15 cellular contexts compared by ENCODE assay signal in the genomic region with DNA sequence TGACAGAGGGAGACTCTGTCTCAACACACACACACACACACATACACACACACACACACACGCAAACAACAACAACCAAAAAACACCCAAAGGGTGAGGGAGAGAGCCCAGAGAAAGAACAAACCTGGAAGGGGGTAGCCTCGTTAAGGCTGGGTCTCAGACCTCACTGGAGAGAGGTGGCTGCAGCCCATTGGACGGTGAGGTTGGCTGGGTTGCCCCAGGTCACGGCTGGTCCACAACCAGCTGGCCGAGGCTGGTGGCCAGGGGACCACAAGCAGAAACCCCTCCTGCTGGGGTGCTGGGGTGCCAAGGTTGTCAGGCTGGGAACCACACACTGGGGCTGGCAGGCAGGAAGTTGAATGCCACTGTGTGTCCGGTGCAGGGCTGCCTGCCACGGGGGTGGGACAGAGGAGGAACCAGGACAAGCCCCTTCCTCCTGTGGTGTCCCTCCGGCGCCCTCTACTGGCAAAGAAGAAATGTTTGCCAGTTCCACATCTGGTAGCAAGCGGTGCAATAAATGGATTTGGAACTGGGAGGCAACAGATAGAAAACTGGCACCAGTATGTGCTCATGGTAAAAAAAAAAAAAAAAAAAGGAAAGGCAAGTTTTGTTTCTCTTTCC. TPM values are rescaled to one million over a fixed set of nuclear protein-coding genes. Genes with fewer than 3 reads are reported as not detected.
A peak's percentile ranks its signal among the peaks of the same experiment; 100 is the strongest.
DNase-seq lines count a peak whose midpoint lies in the region; ATAC-seq and TF ChIP-seq lines count a peak whose summit lies in the region.
"Not testable (repeated sequence)": the region's sequence is repeated elsewhere in the genome, so short reads cannot be mapped to it uniquely, and the experiment has no call there.
"Had no signal": no experiment of that assay in that cellular context is flagged by ENCODE, and none has a peak within 500 bp of the region (broad histone marks: within the 10 kb centered on the region; RNA-seq: fewer than 3 reads in every experiment).

No MANE protein-coding gene starts in this region.

- not testable (repeated sequence) for H3K36me3 ChIP-seq in CD4-positive, CD25-positive, alpha-beta regulatory T cell (ENCODE audit: control insufficient read depth, insufficient read depth, low read length); GM23338 (ENCODE audit: insufficient read depth); psoas muscle (ENCODE audit: insufficient read depth in 1 of 2, low read depth in 1 of 2)

- WGBS in psoas muscle, 3 donors, result 50% methylated on average over 1 of the region's 10 CpGs; no CpG with 5 or more reads in 2 of the 3 donors

- H3K4me1 ChIP-seq in CD4-positive, CD25-positive, alpha-beta regulatory T cell (ENCODE audit: control insufficient read depth, insufficient read depth, low read length, poor library complexity, severe bottlenecking); GM23338 (ENCODE audit: insufficient read depth); psoas muscle: not testable (repeated sequence)

- not testable (repeated sequence) for H3K9me3 ChIP-seq in CD4-positive, CD25-positive, alpha-beta regulatory T cell (ENCODE audit: control insufficient read depth in 2 of 2, low read length in 2 of 2); psoas muscle

- TF ChIP-seq CTCF in GM23338 (conservative IDR thresholded peaks at IDR 0.05; ENCODE audit: low read depth in 2 of 2); WTC11 (IDR thresholded peaks at IDR 0.05); psoas muscle (IDR thresholded peaks at IDR 0.05): not testable (repeated sequence)

- H3K27ac Mint-ChIP-seq in CD4-positive, CD25-positive, alpha-beta regulatory T cell; GM23338; WTC11; central memory CD8-positive, alpha-beta T cell (ENCODE audit: low read depth): not testable (repeated sequence)

- peak in 1 of 3 donors; percentile 20 for DNase-seq in CD4-positive, CD25-positive, alpha-beta regulatory T cell
- not testable (repeated sequence) for DNase-seq in GM23338 (ENCODE audit: low spot score); WTC11 (ENCODE audit: low spot score); central memory CD8-positive, alpha-beta T cell (ENCODE audit: low spot score in 2 of 2); left colon; psoas muscle

- H3K27me3 ChIP-seq in CD4-positive, CD25-positive, alpha-beta regulatory T cell (ENCODE audit: control insufficient read depth, insufficient read depth, low read length); GM23338 (ENCODE audit: insufficient read depth); psoas muscle (ENCODE audit: insufficient read depth in 3 of 3, low read length in 2 of 3): not testable (repeated sequence)

- not testable (repeated sequence) for H3K79me2 ChIP-seq in GM23338 (replicated peaks; ENCODE audit: insufficient read depth)

- not testable (repeated sequence) for H3F3A ChIP-seq in GM23338 (replicated peaks; ENCODE audit: low read depth)

- not testable (repeated sequence) for H3K36me3 Mint-ChIP-seq in CD4-positive, CD25-positive, alpha-beta regulatory T cell; GM23338 (ENCODE audit: low read depth); WTC11; central memory CD8-positive, alpha-beta T cell (ENCODE audit: insufficient read depth)

- not testable (repeated sequence) for H3K4me2 ChIP-seq in GM23338

- H3K9me3 Mint-ChIP-seq in CD4-positive, CD25-positive, alpha-beta regulatory T cell; GM23338; WTC11; central memory CD8-positive, alpha-beta T cell: not testable (repeated sequence)

- not testable (repeated sequence) for H3K9me2 ChIP-seq in GM23338 (ENCODE audit: insufficient read depth)

- H3K27me3 Mint-ChIP-seq in CD4-positive, CD25-positive, alpha-beta regulatory T cell; GM23338 (ENCODE audit: insufficient read depth, low read depth, poor library complexity); WTC11 (ENCODE audit: low read depth); central memory CD8-positive, alpha-beta T cell: not testable (repeated sequence)

- not testable (repeated sequence) for H3K4me3 Mint-ChIP-seq in CD4-positive, CD25-positive, alpha-beta regulatory T cell; GM23338; WTC11; central memory CD8-positive, alpha-beta T cell

- not testable (repeated sequence) for H3K4me3 ChIP-seq in CD4-positive, CD25-positive, alpha-beta regulatory T cell (ENCODE audit: low read depth, low read length); GM23338; psoas muscle

- not testable (repeated sequence) for H4K20me1 ChIP-seq in GM23338 (replicated peaks; ENCODE audit: insufficient read depth)

- not testable (repeated sequence) for H3K27ac ChIP-seq in CD4-positive, CD25-positive, alpha-beta regulatory T cell (ENCODE audit: insufficient read depth, low read length, poor library complexity, severe bottlenecking); GM23338 (ENCODE audit: low read depth); psoas muscle

- not testable (repeated sequence) for H3K4me1 Mint-ChIP-seq in CD4-positive, CD25-positive, alpha-beta regulatory T cell; GM23338; WTC11; central memory CD8-positive, alpha-beta T cell

- intact Hi-C loops in left colon (cut with DNase I, micrococcal nuclease); psoas muscle (cut with DNase I): not testable (repeated sequence)

- ATAC-seq in CD4-positive, CD25-positive, alpha-beta regulatory T cell (ENCODE audit: low read depth in 2 of 2), result peak; percentile 86 to 93
- ATAC-seq in GM19397 (IDR thresholded peaks at IDR 0.05; ENCODE audit: unreplicated experiment) (peak; percentile 61), GM23338 (peak; percentile 99), HG03175 (IDR thresholded peaks at IDR 0.05; ENCODE audit: unreplicated experiment) (peak; percentile 51), WTC11 (peak; percentile 97), left colon (peak; percentile 94), psoas muscle (peak; percentile 96 to 99 (median 98))
- peak; percentile 96 for ATAC-seq in central memory CD8-positive, alpha-beta T cell (replicated peaks; ENCODE audit: extremely low read depth, poor library complexity, severe bottlenecking)

- H2AFZ ChIP-seq in GM23338, result not testable (repeated sequence)

- CTCF ChIA-PET in WTC11 (lab: Charles Lee), result not testable (repeated sequence)

- POLR2A ChIA-PET in WTC11 (lab: Charles Lee), result not testable (repeated sequence)

RNA-seq across cellular contexts. Expression of a gene that starts 22.5 kb away (rescaled TPM):
- 49.6 TPM for total RNA-seq in CD4-positive, CD25-positive, alpha-beta regulatory T cell
- polyA plus RNA-seq in CD4-positive, CD25-positive, alpha-beta regulatory T cell, result 10 to 100 TPM; 14.5 to 44.2 (median 23.3) TPM
- 323 and 339 TPM in 2 replicates for total RNA-seq in GM23338 (2014; rRNA removed; shearing (Covaris generic))
- polyA plus RNA-seq in GM23338 (2016; fragmentation: Nextera tagmentation; extraction: Ambion mirVana), result 0.68 and 1.8 TPM in 2 replicates
- 92.5 to 144 TPM (median 103 TPM) in 3 replicates for total RNA-seq in WTC11 (2021)
- 10 to 100 TPM; 19.8 to 76.1 TPM for total RNA-seq in left colon
- total RNA-seq in psoas muscle, result 100 to 1,000 TPM in 2 of 4 donors, 10 to 100 TPM in 2; 25.5 to 126 (median 94.2) TPM
- polyA plus RNA-seq in psoas muscle, result 100 to 1,000 TPM in 1 of 3 donors, 10 to 100 TPM in 2; 60.6 to 130 (median 84.5) TPM

RNA-seq across cellular contexts. Expression of a gene that starts 46.0 kb away (rescaled TPM):
- not detected for total RNA-seq in CD4-positive, CD25-positive, alpha-beta regulatory T cell
- not detected for polyA plus RNA-seq in CD4-positive, CD25-positive, alpha-beta regulatory T cell
- 0.24 TPM in 1 of 2 replicates, not detected in the other for total RNA-seq in GM23338 (2014; rRNA removed; shearing (Covaris generic))
- 0.45 and 0.52 TPM in 2 replicates for polyA plus RNA-seq in GM23338 (2016; fragmentation: Nextera tagmentation; extraction: Ambion mirVana)
- total RNA-seq in WTC11 (2021), result 0.33 to 0.92 TPM (median 0.66 TPM) in 3 replicates
- total RNA-seq in left colon, result under 1 TPM in 1 of 2 donors, not detected in 1; 0.21 TPM
- under 1 TPM in 1 of 4 donors, not detected in 3; 0.20 TPM for total RNA-seq in psoas muscle
- under 1 TPM in 1 of 3 donors, not detected in 2; 0.04 TPM for polyA plus RNA-seq in psoas muscle
- total RNA-seq: A172; activated naive CD8-positive, alpha-beta T cell treated with anti-CD3 and anti-CD28 coated beads for 36 hours; activated T-helper 1 cell treated with anti-CD3 and anti-CD28 coated beads, Interleukin-12 subunit alpha, Interleukin-12 subunit beta, Interleukin-2, Interleukin-4 antibody, amounts not matched to agents 30 ng/mL and 10 ng/mL and 1 ng/mL, durations not matched to agents 14 hours and 24 hours and 36 hours; H7; LHCN-M2; PC-9 had no signal
- polyA plus RNA-seq: BJ had no signal
